ENCODE assay signal across 27 cellular contexts in genomic region chr5:3511774-3512173, GRCh38.
"Had no signal": no experiment of that assay in that cellular context is flagged by ENCODE, and none has a peak within 500 bp of the region (broad histone marks: within the 10 kb centered on the region; RNA-seq: fewer than 3 reads in every experiment).

No MANE protein-coding gene starts in this region.

- H3K27ac ChIP-seq: esophagus squamous epithelium, parathyroid adenoma, psoas muscle, sigmoid colon, thyroid gland, upper lobe of left lung, VCaP had no signal

- H3K79me2 ChIP-seq: parathyroid adenoma had no signal

- H3K36me3 Mint-ChIP-seq: naive B cell; stimulated activated memory B cell treated with anti-CD40 and anti-IgM and Interleukin-4, amounts not matched to agents 10 μg/mL and 1 μg/mL and 100 μg/mL, for 72 hours had no signal

- DNase-seq: activated CD4-positive, alpha-beta T cell treated with anti-CD3 and anti-CD28 coated beads for 4 hours; activated CD4-positive, alpha-beta T cell treated with anti-CD3 and anti-CD28 coated beads, Interleukin-2, amount 50 U/mL, for 4 hours; activated naive CD4-positive, alpha-beta T cell; activated T-cell treated with anti-CD3 and anti-CD28 coated beads for 4 hours; activated T-cell treated with anti-CD3 and anti-CD28 coated beads, Interleukin-2, amount 50 U/mL, for 72 hours; endodermal cell; esophagus squamous epithelium; naive B cell; nephron progenitor cell; occipital lobe; psoas muscle; sigmoid colon; small intestine; stimulated activated CD4-positive, alpha-beta T cell treated with anti-CD3 and anti-CD28 coated beads, Interleukin-1b, Interleukin-23, amount 100 ng/mL, for 48 hours; stimulated activated CD4-positive, alpha-beta T cell treated with anti-CD3 and anti-CD28 coated beads, Interleukin-4, amount 100 ng/mL, for 4 hours; stimulated activated CD8-positive, alpha-beta memory T cell treated with anti-CD3 and anti-CD28 coated beads, Interleukin-4, amount 100 ng/mL, for 48 hours; stimulated activated naive CD8-positive, alpha-beta T cell treated with anti-CD3 and anti-CD28 coated beads, Interleukin-15, amount 100 ng/mL, for 72 hours; substantia nigra; thyroid gland; upper lobe of left lung had no signal

- H3K4me1 ChIP-seq: esophagus squamous epithelium, parathyroid adenoma, psoas muscle, sigmoid colon, thyroid gland, upper lobe of left lung had no signal

- H2AFZ ChIP-seq: parathyroid adenoma had no signal

- H3K36me3 ChIP-seq: esophagus squamous epithelium, sigmoid colon, thyroid gland, upper lobe of left lung had no signal

- H3K27ac Mint-ChIP-seq: activated naive CD4-positive, alpha-beta T cell treated with anti-CD3 and anti-CD28 coated beads, Interleukin-2, amount 50 U/mL, for 72 hours; activated T-cell treated with anti-CD3 and anti-CD28 coated beads, Interleukin-2, amount 50 U/mL, for 72 hours; dendritic cell treated with granulocyte-macrophage colony-stimulating factor and Interleukin-4, amounts not matched to agents 40 ng/mL and 50 ng/mL, for 4 days; endodermal cell; mesothelial cell of epicardium; naive B cell; nephron progenitor cell; stimulated activated memory B cell treated with anti-CD40 and anti-IgM and Interleukin-4, amounts not matched to agents 10 μg/mL and 1 μg/mL and 100 μg/mL, for 72 hours; stimulated activated naive CD8-positive, alpha-beta T cell treated with anti-CD3 and anti-CD28 coated beads, Interleukin-15, amount 100 ng/mL, for 72 hours had no signal

- H3K4me1 Mint-ChIP-seq: central memory CD8-positive, alpha-beta T cell; naive B cell; stimulated activated memory B cell treated with anti-CD40 and anti-IgM and Interleukin-4, amounts not matched to agents 10 μg/mL and 1 μg/mL and 100 μg/mL, for 72 hours; stimulated activated naive CD8-positive, alpha-beta T cell treated with anti-CD3 and anti-CD28 coated beads, Interleukin-15, amount 100 ng/mL, for 72 hours had no signal

- ATAC-seq: activated naive CD4-positive, alpha-beta T cell treated with anti-CD3 and anti-CD28 coated beads, Interleukin-2, amount 50 U/mL, for 72 hours; activated T-cell treated with anti-CD3 and anti-CD28 coated beads, Interleukin-2, amount 50 U/mL, for 72 hours; psoas muscle; stimulated activated memory B cell treated with anti-CD40 and anti-IgM and Interleukin-4, amounts not matched to agents 10 μg/mL and 1 μg/mL and 100 μg/mL, for 72 hours; stimulated activated naive CD8-positive, alpha-beta T cell treated with anti-CD3 and anti-CD28 coated beads, Interleukin-15, amount 100 ng/mL, for 72 hours had no signal

- H3K9me3 ChIP-seq: esophagus squamous epithelium, psoas muscle, sigmoid colon, thyroid gland had no signal

- H3K4me3 ChIP-seq: esophagus squamous epithelium, psoas muscle, sigmoid colon, thyroid gland, upper lobe of left lung had no signal

- H3K27me3 Mint-ChIP-seq: central memory CD8-positive, alpha-beta T cell; dendritic cell treated with granulocyte-macrophage colony-stimulating factor and Interleukin-4, amounts not matched to agents 40 ng/mL and 50 ng/mL, for 4 days; naive B cell; stimulated activated memory B cell treated with anti-CD40 and anti-IgM and Interleukin-4, amounts not matched to agents 10 μg/mL and 1 μg/mL and 100 μg/mL, for 72 hours; stimulated activated naive CD8-positive, alpha-beta T cell treated with anti-CD3 and anti-CD28 coated beads, Interleukin-15, amount 100 ng/mL, for 72 hours had no signal

- H3K4me3 Mint-ChIP-seq: activated T-cell treated with anti-CD3 and anti-CD28 coated beads, Interleukin-2, amount 50 U/mL, for 72 hours; central memory CD8-positive, alpha-beta T cell; dendritic cell treated with granulocyte-macrophage colony-stimulating factor and Interleukin-4, amounts not matched to agents 40 ng/mL and 50 ng/mL, for 4 days; endodermal cell; mesothelial cell of epicardium; naive B cell; nephron progenitor cell; stimulated activated memory B cell treated with anti-CD40 and anti-IgM and Interleukin-4, amounts not matched to agents 10 μg/mL and 1 μg/mL and 100 μg/mL, for 72 hours; stimulated activated naive CD8-positive, alpha-beta T cell treated with anti-CD3 and anti-CD28 coated beads, Interleukin-15, amount 100 ng/mL, for 72 hours had no signal

- H3K9ac ChIP-seq: parathyroid adenoma had no signal

- H3K27me3 ChIP-seq: esophagus squamous epithelium, sigmoid colon, thyroid gland, upper lobe of left lung had no signal
